Comparison of ENCODE assay signal across 29 cellular contexts in the genomic region with DNA sequence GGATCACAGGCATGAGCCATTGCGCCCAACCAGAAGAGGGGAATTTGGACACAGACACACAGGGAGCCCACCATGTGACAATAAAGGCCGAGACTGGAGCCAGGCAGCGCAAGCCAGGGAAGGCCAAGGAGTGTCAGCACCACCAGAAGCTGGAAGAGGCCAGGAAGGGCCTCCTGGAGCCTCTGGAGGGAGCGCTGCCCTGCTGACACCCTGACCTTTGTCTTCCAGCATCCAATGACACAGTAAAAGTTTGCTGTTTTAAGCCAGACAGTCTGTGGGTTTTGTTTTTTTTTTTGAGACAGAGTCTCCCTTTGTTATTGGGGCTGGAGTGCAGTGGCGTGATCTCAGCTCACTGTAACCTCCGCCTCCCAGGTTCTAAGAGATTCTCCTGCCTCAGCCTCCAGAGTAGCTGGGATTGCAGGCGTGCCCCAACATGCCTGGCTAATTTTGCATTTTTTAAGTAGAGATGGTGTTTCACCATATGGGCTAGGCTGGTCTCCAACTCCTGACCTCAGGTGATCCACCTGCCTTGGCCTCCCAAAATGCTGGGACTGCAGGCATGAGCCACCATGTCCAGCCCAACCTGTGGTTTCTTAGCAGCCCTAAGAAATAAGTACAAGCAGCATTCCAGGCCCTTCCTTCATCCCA.
"Had no signal": no experiment of that assay in that cellular context is flagged by ENCODE, and none has a peak within 500 bp of the region (broad histone marks: within the 10 kb centered on the region; RNA-seq: fewer than 3 reads in every experiment).

No MANE protein-coding gene starts in this region.

- ATAC-seq: mucosa of descending colon; naive thymus-derived CD4-positive, alpha-beta T cell; natural killer cell treated with Interleukin-12 subunit alpha and Interleukin-12 subunit beta and Interleukin-15 and Interleukin-18, amount 100 ng/mL, for 72 hours; right lobe of liver; stimulated activated memory B cell treated with anti-CD40 and anti-IgM and Interleukin-4, amounts not matched to agents 10 μg/mL and 1 μg/mL and 100 μg/mL, for 72 hours; upper lobe of right lung had no signal

- H3K4me3 ChIP-seq: left ventricle myocardium inferior, lung, mucosa of descending colon, ovary, right atrium auricular region, right lobe of liver, smooth muscle cell, stomach, testis, thyroid gland, transverse colon, upper lobe of right lung had no signal

- H3K4me3 Mint-ChIP-seq: immature natural killer cell; naive thymus-derived CD4-positive, alpha-beta T cell; natural killer cell treated with Interleukin-12 subunit alpha and Interleukin-12 subunit beta and Interleukin-15 and Interleukin-18, amount 100 ng/mL, for 72 hours; stimulated activated memory B cell treated with anti-CD40 and anti-IgM and Interleukin-4, amounts not matched to agents 10 μg/mL and 1 μg/mL and 100 μg/mL, for 72 hours had no signal

- FAIRE-seq: islet of Langerhans, urothelium cell line had no signal

- H3K36me3 ChIP-seq: left ventricle myocardium inferior, neutrophil, ovary, right atrium auricular region, right lobe of liver, stomach, thyroid gland, transverse colon, upper lobe of right lung had no signal

- H3K27ac ChIP-seq: left ventricle myocardium inferior, neutrophil, ovary, right atrium auricular region, right lobe of liver, stomach, testis, thyroid gland, transverse colon, upper lobe of right lung had no signal

- DNase-seq: hypothalamus; immature natural killer cell; left ventricle myocardium inferior; mesendoderm; midbrain; mucosa of descending colon; naive thymus-derived CD4-positive, alpha-beta T cell; occipital lobe; ovary; stimulated activated CD4-positive, alpha-beta T cell treated with anti-CD3 and anti-CD28 coated beads, Interleukin-1b, Interleukin-23, amount 100 ng/mL, for 48 hours; stimulated activated CD4-positive, alpha-beta T cell treated with anti-CD3 and anti-CD28 coated beads, Interleukin-2, amount 100 ng/mL, for 48 hours; stimulated activated CD4-positive, alpha-beta T cell treated with anti-CD3 and anti-CD28 coated beads, Interleukin-4, amount 100 ng/mL, for 4 hours; stimulated activated CD8-positive, alpha-beta memory T cell treated with anti-CD3 and anti-CD28 coated beads, Interleukin-4, amount 100 ng/mL, for 48 hours; stimulated activated naive CD4-positive, alpha-beta T cell treated with Interleukin-2 at 50 U/mL for 16 hours; stomach; testis; thyroid gland; transverse colon; upper lobe of right lung had no signal

- H3K9me3 Mint-ChIP-seq: immature natural killer cell; natural killer cell treated with Interleukin-12 subunit alpha and Interleukin-12 subunit beta and Interleukin-15 and Interleukin-18, amount 100 ng/mL, for 72 hours; stimulated activated memory B cell treated with anti-CD40 and anti-IgM and Interleukin-4, amounts not matched to agents 10 μg/mL and 1 μg/mL and 100 μg/mL, for 72 hours had no signal

- H3K27me3 Mint-ChIP-seq: progenitor cell of endocrine pancreas; stimulated activated memory B cell treated with anti-CD40 and anti-IgM and Interleukin-4, amounts not matched to agents 10 μg/mL and 1 μg/mL and 100 μg/mL, for 72 hours had no signal

- H3K4me2 ChIP-seq: smooth muscle cell had no signal

- H3K27me3 ChIP-seq: ovary, right atrium auricular region, right lobe of liver, testis, thyroid gland, transverse colon, upper lobe of right lung had no signal

- H3K36me3 Mint-ChIP-seq: immature natural killer cell; naive thymus-derived CD4-positive, alpha-beta T cell; natural killer cell treated with Interleukin-12 subunit alpha and Interleukin-12 subunit beta and Interleukin-15 and Interleukin-18, amount 100 ng/mL, for 72 hours; stimulated activated memory B cell treated with anti-CD40 and anti-IgM and Interleukin-4, amounts not matched to agents 10 μg/mL and 1 μg/mL and 100 μg/mL, for 72 hours had no signal

- H3K4me1 Mint-ChIP-seq: immature natural killer cell; stimulated activated memory B cell treated with anti-CD40 and anti-IgM and Interleukin-4, amounts not matched to agents 10 μg/mL and 1 μg/mL and 100 μg/mL, for 72 hours had no signal

- H3K4me1 ChIP-seq: right lobe of liver, testis, thyroid gland, upper lobe of right lung had no signal

- H3K9me3 ChIP-seq: neutrophil, right lobe of liver, testis, thyroid gland, upper lobe of right lung had no signal

- H3K27ac Mint-ChIP-seq: immature natural killer cell; naive thymus-derived CD4-positive, alpha-beta T cell; natural killer cell treated with Interleukin-12 subunit alpha and Interleukin-12 subunit beta and Interleukin-15 and Interleukin-18, amount 100 ng/mL, for 72 hours; progenitor cell of endocrine pancreas; stimulated activated memory B cell treated with anti-CD40 and anti-IgM and Interleukin-4, amounts not matched to agents 10 μg/mL and 1 μg/mL and 100 μg/mL, for 72 hours had no signal
